8 cellular contexts compared by ENCODE assay signal in genomic region chr19:39970674-39971379, GRCh38. TPM values are rescaled to one million over a fixed set of nuclear protein-coding genes. Genes with fewer than 3 reads are reported as not detected.
DNase-seq lines count a peak whose midpoint lies in the region; ATAC-seq and TF ChIP-seq lines count a peak whose summit lies in the region.

PSMC4 (plus strand) TSS chr19:39971165; CDS start chr19:39971203, 38 bp downstream.

- in situ Hi-C loops in Panc1 (cut with HindIII; ENCODE audit: low pct_unique_long_range_greater_than_20kb, low sequenced_read_pairs), result loop anchor here (5.0 kb wide), 4 partner anchors 34 to 129 kb away; no protein-coding TSS in a partner anchor

- BruUV-seq in Panc1 (replicated peaks; lab: Mats Ljungman, UMichigan), result no TSS peak

- H3K36me3 ChIP-seq in Panc1 (ENCODE audit: control insufficient read depth, insufficient read depth, low read length), result peaks cover 38% of the 10 kb centered on the region
- peaks cover 22 to 30% of the 10 kb centered on the region in 2 donors for H3K36me3 ChIP-seq in muscle layer of duodenum (ENCODE audit: control insufficient read depth in 1 of 2, insufficient read depth in 2 of 2, low read length in 2 of 2)

- H3K4me1 ChIP-seq in Panc1 (ENCODE audit: control insufficient read depth, insufficient read depth, low read length), result peaks cover 17% of the 10 kb centered on the region
- H3K4me1 ChIP-seq in muscle layer of duodenum (ENCODE audit: control insufficient read depth in 1 of 2, insufficient read depth in 2 of 2, low read length in 2 of 2), result peaks cover 7 to 10% of the 10 kb centered on the region in 2 donors

- peak; percentile 99 for DNase-seq in DMS53 treated with DMSO at 0.1 percent for 48 hours (lab: John Stamatoyannopoulos, UW; ENCODE audit: unreplicated experiment)
- peak; percentile 91 for DNase-seq in KG1 (lab: John Stamatoyannopoulos, UW)
- peak; percentile 100 for DNase-seq in Panc1 (ENCODE audit: low read depth, low spot score)
- peak; percentile 98 to 99 for DNase-seq in activated T-cell treated with anti-CD3 and anti-CD28 coated beads, Interleukin-2, amount 50 U/mL, for 48 hours
- peak; percentile 97 to 99 for DNase-seq in stimulated activated CD8-positive, alpha-beta memory T cell treated with anti-CD3 and anti-CD28 coated beads, Interleukin-7, amount 100 ng/mL, for 48 hours (ENCODE audit: extremely low read depth in 1 of 2, low read depth in 1 of 2)

- intact Hi-C loops in Panc1 (cut with micrococcal nuclease; ENCODE audit: unreplicated experiment), result loop anchor here (1.0 to 2.0 kb wide), 4 partner anchors 25 to 178 kb away; no protein-coding TSS in a partner anchor

- no peaks in the 10 kb centered on the region for H3K9me3 ChIP-seq in Panc1 (ENCODE audit: control insufficient read depth, insufficient read depth, low read depth, low read length)
- H3K9me3 ChIP-seq in muscle layer of duodenum (ENCODE audit: control insufficient read depth in 1 of 2, low read length in 2 of 2), result no peaks in the 10 kb centered on the region

- no peaks in the 10 kb centered on the region for H3K27me3 ChIP-seq in Panc1 (ENCODE audit: control insufficient read depth, insufficient read depth, low read length)
- H3K27me3 ChIP-seq in muscle layer of duodenum (ENCODE audit: low read depth, low read length), result no peaks in the 10 kb centered on the region

- peak within 1 kb of the TSS; percentile 35 to 50 for H3K4me3 ChIP-seq in Panc1 (ENCODE audit: low read depth in 2 of 2, low read length in 2 of 2)
- H3K4me3 ChIP-seq in muscle layer of duodenum (ENCODE audit: low read depth in 1 of 2, low read length in 2 of 2), result peak within 1 kb of the TSS; percentile 80 to 83

- ATAC-seq in GM21717 (IDR thresholded peaks at IDR 0.05; ENCODE audit: unreplicated experiment), result peak; percentile 92
- peak; percentile 98 for ATAC-seq in Panc1
- peak; percentile 99 for ATAC-seq in esophagus mucosa

- CTCF ChIA-PET in Panc1 (lab: Charles Lee), result interaction anchor here (0.5 to 4.2 kb wide), 107 partner anchors 9 to 575 kb away, joined by 3 to 149 read pairs (median 5); partner anchors contain the start of genes DLL3, DYRK1B, EID2B and FBL

- TF ChIP-seq CTCF in Panc1 (IDR thresholded peaks at IDR 0.05), result no peak

- H3K27ac ChIP-seq in Panc1 (ENCODE audit: low read length), result peak within 1 kb of the TSS; percentile 82
- H3K27ac ChIP-seq in muscle layer of duodenum (ENCODE audit: low read length), result peak within 1 kb of the TSS; percentile 94

- POLR2A ChIA-PET in Panc1 (lab: Charles Lee), result interaction anchor here (0.5 to 4.0 kb wide), 90 partner anchors 8 to 1887 kb away, joined by 3 to 55 read pairs (median 5); partner anchors contain the start of genes AKT2, DYRK1B, EID2B and FBL

RNA-seq across cellular contexts. Expression of gene PSMC4, which starts in this region (rescaled TPM):
- total RNA-seq in Panc1 (2021; ENCODE audit: unreplicated experiment) (2,386 TPM), esophagus mucosa (56.7 TPM)
- polyA plus RNA-seq in Panc1 (2012; ENCODE audit: insufficient read length), result 3,964 TPM

Comparison
In these comparisons a context has a peak if more than half of its experiments do, and no peak if none do; other contexts are left out.
1. Peak in every context shown above with its lines: DNase-seq, ATAC-seq, H3K4me3 ChIP-seq and H3K27ac ChIP-seq.
2. RNA of gene PSMC4 (total RNA-seq): 2,386 TPM in Panc1 (single experiment); 56.7 TPM in esophagus mucosa (single experiment); every median in the first group is over 10 times any median in the second.